ENCODE assay signal across 6 cellular contexts in the genomic region with DNA sequence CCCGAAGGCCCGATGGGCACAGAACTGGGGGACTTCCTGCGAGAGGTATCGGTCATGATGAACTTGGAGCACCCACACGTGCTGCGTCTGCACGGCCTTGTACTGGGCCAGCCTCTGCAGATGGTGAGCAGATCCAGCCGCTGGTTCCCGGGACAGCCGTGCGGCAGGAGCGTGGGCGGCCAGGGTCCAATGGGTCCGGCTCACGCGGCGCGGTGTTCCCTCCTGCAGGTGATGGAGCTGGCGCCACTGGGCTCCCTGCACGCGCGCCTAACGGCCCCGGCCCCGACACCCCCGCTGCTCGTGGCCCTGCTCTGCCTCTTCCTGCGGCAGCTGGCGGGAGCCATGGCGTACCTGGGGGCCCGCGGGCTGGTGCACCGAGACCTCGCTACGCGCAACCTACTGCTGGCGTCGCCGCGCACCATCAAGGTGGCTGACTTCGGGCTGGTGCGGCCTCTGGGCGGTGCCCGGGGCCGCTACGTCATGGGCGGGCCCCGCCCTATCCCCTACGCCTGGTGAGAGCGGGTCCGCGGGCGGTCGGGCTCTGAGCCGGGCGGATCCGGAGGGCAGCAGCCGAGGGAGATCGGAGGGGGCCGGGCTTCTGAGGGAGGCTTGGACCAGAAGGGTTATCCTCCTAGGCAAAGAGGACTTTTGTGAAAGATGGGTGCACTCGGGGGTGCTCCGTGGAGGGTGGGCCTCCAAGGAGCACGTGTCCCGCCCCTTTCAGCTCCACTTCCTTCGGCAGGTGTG. TPM values are rescaled to one million over a fixed set of nuclear protein-coding genes. Genes with fewer than 3 reads are reported as not detected.
A peak's percentile ranks its signal among the peaks of the same experiment; 100 is the strongest.
DNase-seq lines count a peak whose midpoint lies in the region; ATAC-seq, FAIRE-seq and TF ChIP-seq lines count a peak whose summit lies in the region.

No MANE protein-coding gene starts in this region.

- no peak overlapping the region for H3K9ac ChIP-seq in smooth muscle cell (ENCODE audit: low read depth)

- no peak overlapping the region for H2AFZ ChIP-seq in smooth muscle cell (ENCODE audit: low read depth)

- peaks cover 6% of the 10 kb centered on the region for H3F3A ChIP-seq in smooth muscle cell (ENCODE audit: low read depth)

- H3K27ac ChIP-seq in smooth muscle cell (ENCODE audit: low read depth), result no peak overlapping the region

- peaks cover 22% of the 10 kb centered on the region for H3K27me3 ChIP-seq in smooth muscle cell (ENCODE audit: low read depth)

- no peaks in the 10 kb centered on the region for H3K9me3 ChIP-seq in smooth muscle cell (replicated peaks; ENCODE audit: low read depth)

- no peaks in the 10 kb centered on the region for H3K36me3 ChIP-seq in smooth muscle cell (ENCODE audit: low read depth)

- no peak for TF ChIP-seq POLR2A in erythroblast (IDR thresholded peaks at IDR 0.05; ENCODE audit: low read length)
- no peak for TF ChIP-seq POLR2A in H54 (IDR thresholded peaks at IDR 0.05; ENCODE audit: low read depth, low read length)

- no peaks in the 10 kb centered on the region for H4K20me1 ChIP-seq in smooth muscle cell (ENCODE audit: low read depth)

- H3K4me2 ChIP-seq in smooth muscle cell, result peak overlapping the region; percentile 85

- 23% methylated on average over 64 of the region's 65 CpGs for WGBS in smooth muscle cell (ENCODE audit: low lambda C conversion rate)

- TF ChIP-seq CTCF in smooth muscle cell (IDR thresholded peaks at IDR 0.05; ENCODE audit: borderline replicate concordance, insufficient read depth, poor library complexity, severe bottlenecking), result no peak

- no peaks in the 10 kb centered on the region for H3K79me2 ChIP-seq in smooth muscle cell (ENCODE audit: low read depth)

- ATAC-seq in GM21423 (IDR thresholded peaks at IDR 0.05; ENCODE audit: unreplicated experiment), result peak; percentile 68

- peaks cover 19% of the 10 kb centered on the region for H3K4me1 ChIP-seq in smooth muscle cell (ENCODE audit: low read depth)

- DNase-seq in T-helper 22 cell (ENCODE audit: low read depth), result peak; percentile 70
- peak; percentile 45 to 68 for DNase-seq in erythroblast (lab: John Stamatoyannopoulos, UW)
- DNase-seq in smooth muscle cell (lab: John Stamatoyannopoulos, UW; ENCODE audit: unreplicated experiment), result no peak
- no peak for DNase-seq in H54 (ENCODE audit: insufficient read length, low spot score)
- no peak for DNase-seq in MV-4-11 (lab: John Stamatoyannopoulos, UW)

- H3K4me3 ChIP-seq in smooth muscle cell, result peak overlapping the region; percentile 40

- FAIRE-seq in H54 (lab: Jason Lieb, UNC), result no peak

RNA-seq across cellular contexts. Expression of a gene that starts 3.0 kb away (rescaled TPM):
- total RNA-seq in smooth muscle cell, result 4.5 and 6.3 TPM in 2 replicates
- 3.6 and 13.5 TPM in 2 replicates for polyA plus RNA-seq in smooth muscle cell

RNA-seq across cellular contexts. Expression of a gene that starts 10.4 kb away (rescaled TPM):
- 29.3 and 34.7 TPM in 2 replicates for total RNA-seq in smooth muscle cell
- polyA plus RNA-seq in smooth muscle cell, result 110 and 122 TPM in 2 replicates

RNA-seq across cellular contexts. Expression of a gene that starts 20.0 kb away (rescaled TPM):
- total RNA-seq in smooth muscle cell, result 75.6 and 133 TPM in 2 replicates
- 87.9 and 90.6 TPM in 2 replicates for polyA plus RNA-seq in smooth muscle cell

RNA-seq across cellular contexts. Expression of a gene that starts 23.7 kb away (rescaled TPM):
- 15.1 and 20.9 TPM in 2 replicates for total RNA-seq in smooth muscle cell
- polyA plus RNA-seq in smooth muscle cell, result 10.8 and 11.9 TPM in 2 replicates

RNA-seq across cellular contexts. Expression of a gene that starts 29.0 kb away (rescaled TPM):
- 0.49 TPM in 1 of 2 replicates, not detected in the other for total RNA-seq in smooth muscle cell
- polyA plus RNA-seq in smooth muscle cell, result 0.34 TPM in 1 of 2 replicates, not detected in the other

Comparison
In these comparisons a context has a peak if more than half of its experiments do, and no peak if none do; other contexts are left out.
1. DNase-seq: peak in T-helper 22 cell (single experiment) and erythroblast (2 of 2); none in smooth muscle cell (single experiment), H54 (single experiment) and MV-4-11 (single experiment).